In genomic region chr15:83462026-83462425, GRCh38 we compare ENCODE assay signal across 30 cellular contexts. TPM values are rescaled to one million over a fixed set of nuclear protein-coding genes. Genes with fewer than 3 reads are reported as not detected.
"Had no signal": no experiment of that assay in that cellular context is flagged by ENCODE, and none has a peak within 500 bp of the region (broad histone marks: within the 10 kb centered on the region; RNA-seq: fewer than 3 reads in every experiment).

No MANE protein-coding gene starts in this region.

- H3K4me1 ChIP-seq: ascending aorta, SJCRH30 had no signal

- H3K4me1 Mint-ChIP-seq: activated CD4-positive, alpha-beta T cell treated with anti-CD3 and anti-CD28 coated beads, Interleukin-2, amount 10 ng/mL, durations not matched to agents 7 days and 5 days; activated naive CD4-positive, alpha-beta T cell treated with anti-CD3 and anti-CD28 coated beads, Interleukin-2, amount 50 U/mL, for 24 hours had no signal

- ATAC-seq: activated CD8-positive, alpha-beta T cell treated with anti-CD3 and anti-CD28 coated beads, Interleukin-2, amount 10 ng/mL, durations not matched to agents 7 days and 5 days; Panc1 had no signal

- H3K27ac ChIP-seq: ascending aorta, SJCRH30, WERI-Rb-1 had no signal

- H3K4me3 ChIP-seq: ascending aorta, SJCRH30, SK-N-MC had no signal

- H3K36me3 ChIP-seq: ascending aorta, SJCRH30, WERI-Rb-1 had no signal

- H3K27ac Mint-ChIP-seq: activated CD4-positive, alpha-beta T cell treated with anti-CD3 and anti-CD28 coated beads, Interleukin-2, amount 10 ng/mL, durations not matched to agents 7 days and 5 days; activated CD8-positive, alpha-beta T cell treated with anti-CD3 and anti-CD28 coated beads, Interleukin-2, amount 10 ng/mL, durations not matched to agents 7 days and 5 days; activated naive CD4-positive, alpha-beta T cell treated with anti-CD3 and anti-CD28 coated beads, Interleukin-2, amount 50 U/mL, for 24 hours; activated naive CD8-positive, alpha-beta T cell treated with anti-CD3 and anti-CD28 coated beads, Interleukin-2, amount 10 ng/mL, durations not matched to agents 7 days and 5 days; activated T-cell treated with anti-CD3 and anti-CD28 coated beads, Interleukin-2, amount 50 U/mL, for 24 hours; activated T-helper 2 cell treated with anti-CD3 and anti-CD28 coated beads, Interferon-gamma antibody, Interleukin-2, Interleukin-4, amounts not matched to agents 10 μg/mL and 5 μg/mL and 100 μg/mL, durations not matched to agents 14 hours and 24 hours and 36 hours had no signal

- H3K9me3 Mint-ChIP-seq: activated CD4-positive, alpha-beta T cell treated with anti-CD3 and anti-CD28 coated beads, Interleukin-2, amount 10 ng/mL, durations not matched to agents 7 days and 5 days; activated naive CD4-positive, alpha-beta T cell treated with anti-CD3 and anti-CD28 coated beads, Interleukin-2, amount 50 U/mL, for 24 hours; activated naive CD8-positive, alpha-beta T cell treated with anti-CD3 and anti-CD28 coated beads, Interleukin-2, amount 10 ng/mL, durations not matched to agents 7 days and 5 days; activated T-cell treated with anti-CD3 and anti-CD28 coated beads, Interleukin-2, amount 50 U/mL, for 24 hours; activated T-helper 2 cell treated with anti-CD3 and anti-CD28 coated beads, Interferon-gamma antibody, Interleukin-2, Interleukin-4, amounts not matched to agents 10 μg/mL and 5 μg/mL and 100 μg/mL, durations not matched to agents 14 hours and 24 hours and 36 hours had no signal

- H3K36me3 Mint-ChIP-seq: activated naive CD4-positive, alpha-beta T cell treated with anti-CD3 and anti-CD28 coated beads, Interleukin-2, amount 50 U/mL, for 24 hours; activated naive CD8-positive, alpha-beta T cell treated with anti-CD3 and anti-CD28 coated beads, Interleukin-2, amount 10 ng/mL, durations not matched to agents 7 days and 5 days had no signal

- H3K4me3 Mint-ChIP-seq: activated CD4-positive, alpha-beta T cell treated with anti-CD3 and anti-CD28 coated beads, Interleukin-2, amount 10 ng/mL, durations not matched to agents 7 days and 5 days; activated CD8-positive, alpha-beta T cell treated with anti-CD3 and anti-CD28 coated beads, Interleukin-2, amount 10 ng/mL, durations not matched to agents 7 days and 5 days; activated naive CD4-positive, alpha-beta T cell treated with anti-CD3 and anti-CD28 coated beads, Interleukin-2, amount 50 U/mL, for 24 hours; activated naive CD8-positive, alpha-beta T cell treated with anti-CD3 and anti-CD28 coated beads, Interleukin-2, amount 10 ng/mL, durations not matched to agents 7 days and 5 days; activated T-cell treated with anti-CD3 and anti-CD28 coated beads, Interleukin-2, amount 50 U/mL, for 24 hours had no signal

- DNase-seq: activated CD4-positive, alpha-beta T cell treated with anti-CD3 and anti-CD28 coated beads, Interleukin-2, amount 10 ng/mL, durations not matched to agents 7 days and 5 days; activated CD4-positive, alpha-beta T cell treated with anti-CD3 and anti-CD28 coated beads, Interleukin-2, amount 50 U/mL, for 48 hours; activated CD8-positive, alpha-beta T cell treated with anti-CD3 and anti-CD28 coated beads, Interleukin-2, amount 10 ng/mL, durations not matched to agents 7 days and 5 days; activated gamma-delta T cell; activated naive CD4-positive, alpha-beta T cell treated with Interleukin-2 at 50 U/mL for 16 hours; activated naive CD8-positive, alpha-beta T cell treated with anti-CD3 and anti-CD28 coated beads, Interleukin-2, amount 10 ng/mL, durations not matched to agents 7 days and 5 days; activated T-cell treated with anti-CD3 and anti-CD28 coated beads, Interleukin-2, amount 50 U/mL, for 24 hours; amygdala; caudate nucleus; NCI-H1092 treated with DMSO at 0.1 percent for 48 hours; NCI-H1417; NCI-H146; NCI-H187; NCI-H2029 treated with DMSO at 0.1 percent for 48 hours; NCI-H2107; NCI-H2171; NCI-H510A; NCI-H526; NCI-H748 treated with DMSO at 0.1 percent for 48 hours; SHP77; SJCRH30; T1000; WERI-Rb-1 had no signal

- H3K27me3 ChIP-seq: ascending aorta had no signal

- H3K9me3 ChIP-seq: ascending aorta, SJCRH30 had no signal

RNA-seq across cellular contexts. Expression of gene SH3GL3, which starts 14.9 kb away (rescaled TPM):
- total RNA-seq: activated CD4-positive, alpha-beta T cell treated with anti-CD3 and anti-CD28 coated beads, Interleukin-2, amount 10 ng/mL, durations not matched to agents 7 days and 5 days; activated CD8-positive, alpha-beta T cell treated with anti-CD3 and anti-CD28 coated beads, Interleukin-2, amount 10 ng/mL, durations not matched to agents 7 days and 5 days; activated naive CD8-positive, alpha-beta T cell treated with anti-CD3 and anti-CD28 coated beads, Interleukin-2, amount 10 ng/mL, durations not matched to agents 7 days and 5 days; ascending aorta; SJCRH30; T-helper 1 cell treated with Interleukin-12 subunit alpha and Interleukin-12 subunit beta and Interleukin-4 antibody, amounts not matched to agents 30 ng/mL and 1 ng/mL, for 36 hours; T-helper 2 cell treated with Interferon-gamma antibody and Interleukin-4, amounts not matched to agents 100 ng/mL and 5 ng/mL, for 36 hours had no signal
